ENCODE assay signal across 1 cellular context in the genomic region with DNA sequence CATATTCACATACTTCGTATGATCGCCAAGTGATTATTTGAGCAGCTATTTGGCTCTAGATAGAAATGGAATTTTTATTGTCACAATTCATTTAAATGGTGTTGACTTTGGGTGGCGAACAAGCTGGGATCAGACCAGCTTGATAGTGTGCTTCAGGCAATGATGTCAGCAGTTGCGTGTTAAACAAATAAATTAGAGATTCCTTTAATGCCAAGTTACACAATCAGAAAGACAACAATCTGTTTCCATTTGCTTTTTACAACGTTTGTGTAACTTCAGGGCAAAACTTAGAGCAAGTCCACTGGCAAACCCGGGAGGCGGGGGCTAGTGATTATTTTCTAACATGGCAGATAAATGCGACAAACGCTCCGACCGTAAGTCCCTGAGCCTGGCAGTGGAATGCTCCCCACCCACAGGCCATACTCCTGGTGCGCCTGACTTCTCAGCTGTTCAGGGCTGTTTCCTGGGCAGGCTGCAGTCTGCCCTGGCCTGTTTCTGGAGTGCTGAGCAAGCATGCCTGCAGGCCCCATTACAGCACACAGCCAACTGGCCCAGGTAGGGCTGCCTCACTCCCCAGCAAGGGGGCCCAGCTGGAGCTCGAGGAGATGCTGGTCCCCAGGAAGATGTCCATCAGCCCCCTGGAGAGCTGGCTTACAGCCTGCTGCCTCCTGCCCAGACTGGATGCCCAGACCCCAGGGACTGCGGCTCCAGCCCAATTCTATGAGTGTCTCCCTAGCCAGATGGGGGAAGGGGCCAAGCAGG.
TF ChIP-seq lines count a peak whose summit lies in the region.

No MANE protein-coding gene starts in this region.

TF ChIP-seq in HEK293, 187 proteins besides CTCF, POLR2A, EP300 and RAD21 (continued from another document):
- TF ChIP-seq, protein P1, sequence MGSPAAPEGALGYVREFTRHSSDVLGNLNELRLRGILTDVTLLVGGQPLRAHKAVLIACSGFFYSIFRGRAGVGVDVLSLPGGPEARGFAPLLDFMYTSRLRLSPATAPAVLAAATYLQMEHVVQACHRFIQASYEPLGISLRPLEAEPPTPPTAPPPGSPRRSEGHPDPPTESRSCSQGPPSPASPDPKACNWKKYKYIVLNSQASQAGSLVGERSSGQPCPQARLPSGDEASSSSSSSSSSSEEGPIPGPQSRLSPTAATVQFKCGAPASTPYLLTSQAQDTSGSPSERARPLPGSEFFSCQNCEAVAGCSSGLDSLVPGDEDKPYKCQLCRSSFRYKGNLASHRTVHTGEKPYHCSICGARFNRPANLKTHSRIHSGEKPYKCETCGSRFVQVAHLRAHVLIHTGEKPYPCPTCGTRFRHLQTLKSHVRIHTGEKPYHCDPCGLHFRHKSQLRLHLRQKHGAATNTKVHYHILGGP (tag by site-specific recombination; IDR thresholded peaks at IDR 0.05), result 0 out of 2 replicates have a peak, but pooled peaks have one; percentile 35
- TF ChIP-seq, protein P2, sequence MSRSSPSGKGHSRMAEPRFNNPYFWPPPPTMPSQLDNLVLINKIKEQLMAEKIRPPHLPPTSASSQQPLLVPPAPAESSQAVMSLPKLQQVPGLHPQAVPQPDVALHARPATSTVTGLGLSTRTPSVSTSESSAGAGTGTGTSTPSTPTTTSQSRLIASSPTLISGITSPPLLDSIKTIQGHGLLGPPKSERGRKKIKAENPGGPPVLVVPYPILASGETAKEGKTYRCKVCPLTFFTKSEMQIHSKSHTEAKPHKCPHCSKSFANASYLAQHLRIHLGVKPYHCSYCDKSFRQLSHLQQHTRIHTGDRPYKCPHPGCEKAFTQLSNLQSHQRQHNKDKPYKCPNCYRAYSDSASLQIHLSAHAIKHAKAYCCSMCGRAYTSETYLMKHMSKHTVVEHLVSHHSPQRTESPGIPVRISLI (tag by site-specific recombination; IDR thresholded peaks at IDR 0.05), result 0 out of 2 replicates have a peak, but pooled peaks have one; percentile 59
- TF ChIP-seq HOXD13 (CRISPR knock-in tag; IDR thresholded peaks at IDR 0.05; ENCODE audit: borderline replicate concordance) (peak; percentile 95), ZBTB7A (tag by site-specific recombination; IDR thresholded peaks at IDR 0.05; ENCODE audit: low read depth) (no peak), ZNF174 (tag by site-specific recombination; IDR thresholded peaks at IDR 0.05) (no peak), ZNF214 (tag by site-specific recombination; IDR thresholded peaks at IDR 0.05; ENCODE audit: borderline replicate concordance) (no peak; the same call in 1 of the 2 replicates), ZNF404 (tag by site-specific recombination; IDR thresholded peaks at IDR 0.05) (no peak), ZNF558 (tag by site-specific recombination; IDR thresholded peaks at IDR 0.05) (peak; percentile 91), ZNF350 (tag by site-specific recombination; IDR thresholded peaks at IDR 0.05) (no peak), KLF9 (tag by site-specific recombination; IDR thresholded peaks at IDR 0.05; ENCODE audit: low read depth) (peak; percentile 50), ZNF366 (tag by site-specific recombination; conservative IDR thresholded peaks at IDR 0.05) (peak; percentile 98), ZNF544 (tag by site-specific recombination; IDR thresholded peaks at IDR 0.05) (no peak), ZNF677 (tag by site-specific recombination; IDR thresholded peaks at IDR 0.05) (no peak), ZNF670 (tag by site-specific recombination; IDR thresholded peaks at IDR 0.05; ENCODE audit: low read depth) (no peak)
- TF ChIP-seq, protein P3, sequence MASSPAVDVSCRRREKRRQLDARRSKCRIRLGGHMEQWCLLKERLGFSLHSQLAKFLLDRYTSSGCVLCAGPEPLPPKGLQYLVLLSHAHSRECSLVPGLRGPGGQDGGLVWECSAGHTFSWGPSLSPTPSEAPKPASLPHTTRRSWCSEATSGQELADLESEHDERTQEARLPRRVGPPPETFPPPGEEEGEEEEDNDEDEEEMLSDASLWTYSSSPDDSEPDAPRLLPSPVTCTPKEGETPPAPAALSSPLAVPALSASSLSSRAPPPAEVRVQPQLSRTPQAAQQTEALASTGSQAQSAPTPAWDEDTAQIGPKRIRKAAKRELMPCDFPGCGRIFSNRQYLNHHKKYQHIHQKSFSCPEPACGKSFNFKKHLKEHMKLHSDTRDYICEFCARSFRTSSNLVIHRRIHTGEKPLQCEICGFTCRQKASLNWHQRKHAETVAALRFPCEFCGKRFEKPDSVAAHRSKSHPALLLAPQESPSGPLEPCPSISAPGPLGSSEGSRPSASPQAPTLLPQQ (tag by site-specific recombination; IDR thresholded peaks at IDR 0.05), result peak; percentile 93
- TF ChIP-seq, protein P4, sequence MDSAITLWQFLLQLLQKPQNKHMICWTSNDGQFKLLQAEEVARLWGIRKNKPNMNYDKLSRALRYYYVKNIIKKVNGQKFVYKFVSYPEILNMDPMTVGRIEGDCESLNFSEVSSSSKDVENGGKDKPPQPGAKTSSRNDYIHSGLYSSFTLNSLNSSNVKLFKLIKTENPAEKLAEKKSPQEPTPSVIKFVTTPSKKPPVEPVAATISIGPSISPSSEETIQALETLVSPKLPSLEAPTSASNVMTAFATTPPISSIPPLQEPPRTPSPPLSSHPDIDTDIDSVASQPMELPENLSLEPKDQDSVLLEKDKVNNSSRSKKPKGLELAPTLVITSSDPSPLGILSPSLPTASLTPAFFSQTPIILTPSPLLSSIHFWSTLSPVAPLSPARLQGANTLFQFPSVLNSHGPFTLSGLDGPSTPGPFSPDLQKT (IDR thresholded peaks at IDR 0.05; ENCODE audit: borderline replicate concordance, low read depth, low read length), result no peak
- TF ChIP-seq, protein P5, sequence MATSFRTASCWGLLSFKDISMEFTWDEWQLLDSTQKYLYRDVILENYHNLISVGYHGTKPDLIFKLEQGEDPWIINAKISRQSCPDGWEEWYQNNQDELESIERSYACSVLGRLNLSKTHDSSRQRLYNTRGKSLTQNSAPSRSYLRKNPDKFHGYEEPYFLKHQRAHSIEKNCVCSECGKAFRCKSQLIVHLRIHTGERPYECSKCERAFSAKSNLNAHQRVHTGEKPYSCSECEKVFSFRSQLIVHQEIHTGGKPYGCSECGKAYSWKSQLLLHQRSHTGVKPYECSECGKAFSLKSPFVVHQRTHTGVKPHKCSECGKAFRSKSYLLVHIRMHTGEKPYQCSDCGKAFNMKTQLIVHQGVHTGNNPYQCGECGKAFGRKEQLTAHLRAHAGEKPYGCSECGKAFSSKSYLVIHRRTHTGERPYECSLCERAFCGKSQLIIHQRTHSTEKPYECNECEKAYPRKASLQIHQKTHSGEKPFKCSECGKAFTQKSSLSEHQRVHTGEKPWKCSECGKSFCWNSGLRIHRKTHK (tag by site-specific recombination; IDR thresholded peaks at IDR 0.05), result no peak
- TF ChIP-seq, protein P6, sequence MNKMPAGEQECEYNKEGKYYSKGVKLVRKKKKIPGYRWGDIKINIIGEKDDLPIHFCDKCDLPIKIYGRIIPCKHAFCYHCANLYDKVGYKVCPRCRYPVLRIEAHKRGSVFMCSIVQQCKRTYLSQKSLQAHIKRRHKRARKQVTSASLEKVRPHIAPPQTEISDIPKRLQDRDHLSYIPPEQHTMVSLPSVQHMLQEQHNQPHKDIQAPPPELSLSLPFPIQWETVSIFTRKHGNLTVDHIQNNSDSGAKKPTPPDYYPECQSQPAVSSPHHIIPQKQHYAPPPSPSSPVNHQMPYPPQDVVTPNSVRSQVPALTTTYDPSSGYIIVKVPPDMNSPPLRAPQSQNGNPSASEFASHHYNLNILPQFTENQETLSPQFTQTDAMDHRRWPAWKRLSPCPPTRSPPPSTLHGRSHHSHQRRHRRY (tag by site-specific recombination; IDR thresholded peaks at IDR 0.05), result peak; percentile 61; the same call in 1 of the 2 replicates
